In genomic region chr5:163135849-163136248, GRCh38 we compare ENCODE assay signal across 20 cellular contexts.
"Had no signal": no experiment of that assay in that cellular context is flagged by ENCODE, and none has a peak within 500 bp of the region (broad histone marks: within the 10 kb centered on the region; RNA-seq: fewer than 3 reads in every experiment).

No MANE protein-coding gene starts in this region.

- H3K4me3 Mint-ChIP-seq: IgD-negative memory B cell, T-helper 17 cell had no signal

- H3K36me3 Mint-ChIP-seq: IgD-negative memory B cell had no signal

- H3K27ac Mint-ChIP-seq: IgD-negative memory B cell, T-helper 17 cell had no signal

- H3K4me2 ChIP-seq: SK-N-SH had no signal

- H3K4me1 Mint-ChIP-seq: IgD-negative memory B cell, T-helper 17 cell had no signal

- DNase-seq: KBM-7, NCI-H1092, NCI-H1105 treated with DMSO at 0.1 percent for 48 hours, NCI-H1417 treated with DMSO at 0.1 percent for 48 hours, NCI-H146, NCI-H1694 treated with DMSO at 0.1 percent for 48 hours, NCI-H1930, NCI-H2081, NCI-H2107, NCI-H2227 treated with DMSO at 0.1 percent for 48 hours, NCI-H524, NCI-H526 treated with DMSO at 0.1 percent for 48 hours, NCI-H748 treated with DMSO at 0.1 percent for 48 hours, SHP77, SK-N-SH, T-helper 1 cell, T-helper 17 cell had no signal

- FAIRE-seq: RCC 7860 had no signal

- H3K9me2 ChIP-seq: SK-N-SH had no signal

- H3K27me3 Mint-ChIP-seq: IgD-negative memory B cell, T-helper 17 cell had no signal

- ATAC-seq: T-helper 17 cell had no signal

- H3K9ac ChIP-seq: SK-N-SH had no signal

- H3K9me3 ChIP-seq: SK-N-SH had no signal

- H3K27ac ChIP-seq: RWPE1 had no signal
